ENCODE assay signal across 1 cellular context in the genomic region with DNA sequence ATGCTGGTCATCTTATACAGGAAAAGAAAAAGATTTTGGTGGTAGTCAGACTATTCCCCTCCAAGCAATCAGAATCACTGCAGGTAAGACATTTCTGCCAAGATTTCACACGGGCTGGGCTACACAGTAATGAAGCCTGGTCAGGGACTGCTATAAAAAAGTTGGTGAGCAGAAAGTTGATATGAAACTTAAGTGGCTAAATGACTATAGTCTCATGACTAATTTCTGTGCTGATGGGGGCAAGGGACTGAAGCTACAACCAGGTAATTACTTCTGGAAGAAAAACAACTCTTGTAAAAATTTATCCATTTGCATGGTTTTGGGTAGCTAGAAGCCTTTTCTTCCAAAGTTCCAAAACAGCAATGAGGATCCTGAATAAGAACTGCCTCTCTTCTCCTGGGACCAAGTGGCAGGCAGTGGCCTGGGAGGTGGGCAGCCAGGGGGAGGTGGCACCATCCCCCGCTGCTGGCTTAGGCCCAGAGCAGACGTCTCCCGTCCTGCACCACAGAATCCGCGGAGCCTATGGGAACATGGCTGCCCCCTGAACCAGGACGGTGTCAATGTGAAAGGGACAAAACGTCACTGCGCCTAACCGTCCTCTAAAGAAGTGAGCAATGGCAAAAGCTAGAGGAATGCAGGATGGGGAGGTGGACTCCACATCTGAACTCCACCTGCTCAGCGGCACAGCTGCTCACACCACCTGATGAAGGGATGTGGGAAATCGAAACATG.
TF ChIP-seq lines count a peak whose summit lies in the region.

No MANE protein-coding gene starts in this region.

TF ChIP-seq in HepG2, 621 proteins besides CTCF, POLR2A, EP300 and RAD21 (continued from another document):
- no peak for TF ChIP-seq TOE1 (CRISPR knock-in tag; IDR thresholded peaks at IDR 0.05)
- no peak for TF ChIP-seq NKX3-1 (CRISPR knock-in tag; IDR thresholded peaks at IDR 0.05)
- TF ChIP-seq ZNF281 (CRISPR knock-in tag; IDR thresholded peaks at IDR 0.05; ENCODE audit: borderline replicate concordance) = no peak
- TF ChIP-seq ZNF768 (CRISPR knock-in tag; IDR thresholded peaks at IDR 0.05) = no peak
- no peak for TF ChIP-seq YEATS2 (CRISPR knock-in tag; IDR thresholded peaks at IDR 0.05; ENCODE audit: borderline replicate concordance)
- TF ChIP-seq, protein P1, sequence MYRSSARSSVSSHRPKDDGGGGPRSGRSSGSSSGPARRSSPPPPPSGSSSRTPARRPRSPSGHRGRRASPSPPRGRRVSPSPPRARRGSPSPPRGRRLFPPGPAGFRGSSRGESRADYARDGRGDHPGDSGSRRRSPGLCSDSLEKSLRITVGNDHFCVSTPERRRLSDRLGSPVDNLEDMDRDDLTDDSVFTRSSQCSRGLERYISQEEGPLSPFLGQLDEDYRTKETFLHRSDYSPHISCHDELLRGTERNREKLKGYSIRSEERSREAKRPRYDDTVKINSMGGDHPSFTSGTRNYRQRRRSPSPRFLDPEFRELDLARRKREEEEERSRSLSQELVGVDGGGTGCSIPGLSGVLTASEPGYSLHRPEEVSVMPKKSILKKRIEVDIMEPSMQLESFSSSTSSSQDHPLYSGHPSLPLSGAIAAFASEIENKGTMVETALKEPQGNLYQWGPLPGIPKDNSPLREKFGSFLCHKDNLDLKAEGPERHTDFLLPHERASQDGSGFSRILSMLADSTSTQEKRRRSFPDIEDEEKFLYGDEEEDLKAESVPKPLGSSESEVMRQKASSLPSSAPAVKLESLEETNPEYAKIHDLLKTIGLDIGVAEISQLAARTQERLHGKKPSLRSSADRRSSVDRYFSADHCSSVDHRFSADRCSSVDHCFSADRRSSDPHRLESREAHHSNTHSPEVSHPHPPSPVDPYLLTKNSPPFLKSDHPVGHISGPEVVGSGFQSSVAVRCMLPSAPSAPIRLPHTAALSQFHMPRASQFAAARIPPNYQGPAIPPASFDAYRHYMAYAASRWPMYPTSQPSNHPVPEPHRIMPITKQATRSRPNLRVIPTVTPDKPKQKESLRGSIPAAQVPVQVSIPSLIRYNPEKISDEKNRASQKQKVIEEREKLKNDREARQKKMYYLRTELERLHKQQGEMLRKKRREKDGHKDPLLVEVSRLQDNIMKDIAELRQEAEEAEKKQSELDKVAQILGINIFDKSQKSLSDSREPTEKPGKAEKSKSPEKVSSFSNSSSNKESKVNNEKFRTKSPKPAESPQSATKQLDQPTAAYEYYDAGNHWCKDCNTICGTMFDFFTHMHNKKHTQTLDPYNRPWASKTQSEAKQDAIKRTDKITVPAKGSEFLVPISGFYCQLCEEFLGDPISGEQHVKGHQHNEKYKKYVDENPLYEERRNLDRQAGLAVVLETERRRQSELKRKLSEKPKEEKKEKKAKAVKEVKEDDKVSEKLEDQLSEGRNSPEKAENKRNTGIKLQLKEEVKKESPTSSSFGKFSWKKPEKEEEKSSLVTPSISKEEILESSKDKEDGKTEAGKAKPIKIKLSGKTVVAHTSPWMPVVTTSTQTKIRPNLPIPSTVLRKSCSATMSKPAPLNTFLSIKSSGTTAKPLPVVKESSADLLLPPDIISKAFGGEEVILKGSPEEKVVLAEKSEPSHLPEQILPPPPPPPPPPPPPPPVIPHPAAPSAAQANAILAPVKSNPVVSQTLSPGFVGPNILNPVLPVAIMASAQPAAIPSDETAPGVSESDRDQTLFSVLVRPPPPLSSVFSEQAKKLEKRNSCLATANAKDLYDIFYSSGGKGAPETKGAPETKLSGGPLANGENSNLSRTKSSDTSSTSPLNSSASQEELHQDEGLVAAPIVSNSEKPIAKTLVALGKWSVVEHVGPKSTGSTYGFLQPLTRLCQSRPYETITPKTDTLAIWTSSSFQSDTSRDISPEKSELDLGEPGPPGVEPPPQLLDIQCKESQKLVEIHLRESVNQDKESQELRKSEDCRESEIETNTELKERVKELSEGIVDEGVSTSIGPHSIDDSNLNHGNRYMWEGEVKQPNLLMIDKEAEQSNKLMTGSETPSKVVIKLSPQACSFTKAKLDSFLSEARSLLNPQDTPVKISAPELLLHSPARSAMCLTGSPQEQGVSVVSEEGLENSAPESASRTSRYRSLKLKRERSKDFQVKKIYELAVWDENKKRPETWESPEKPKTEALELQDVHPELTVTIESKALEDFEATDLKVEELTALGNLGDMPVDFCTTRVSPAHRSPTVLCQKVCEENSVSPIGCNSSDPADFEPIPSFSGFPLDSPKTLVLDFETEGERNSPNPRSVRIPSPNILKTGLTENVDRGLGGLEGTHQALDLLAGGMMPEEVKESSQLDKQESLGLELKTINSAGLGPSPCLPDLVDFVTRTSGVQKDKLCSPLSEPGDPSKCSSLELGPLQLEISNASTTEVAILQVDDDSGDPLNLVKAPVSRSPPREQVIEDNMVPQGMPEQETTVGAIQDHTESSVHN (CRISPR knock-in tag; IDR thresholded peaks at IDR 0.05) = no peak
- TF ChIP-seq ZNF546 (CRISPR knock-in tag; conservative IDR thresholded peaks at IDR 0.05) = no peak
- TF ChIP-seq ZNF878 (CRISPR knock-in tag; IDR thresholded peaks at IDR 0.05) = no peak
- TF ChIP-seq ZNF274 (CRISPR knock-in tag; IDR thresholded peaks at IDR 0.05) = no peak
- TF ChIP-seq LCORL (IDR thresholded peaks at IDR 0.05) = no peak
- TF ChIP-seq LCORL (CRISPR knock-in tag; IDR thresholded peaks at IDR 0.05) = no peak
- TF ChIP-seq SIN3B (IDR thresholded peaks at IDR 0.05; ENCODE audit: low read length) = no peak
